21 cellular contexts compared by ENCODE assay signal in genomic region chr11:133698654-133699053, GRCh38.
"Had no signal": no experiment of that assay in that cellular context is flagged by ENCODE, and none has a peak within 500 bp of the region (broad histone marks: within the 10 kb centered on the region; RNA-seq: fewer than 3 reads in every experiment).

No MANE protein-coding gene starts in this region.

- ATAC-seq: HepG2, SK-N-SH treated with all-trans-retinoic acid at 6 μM for 48 hours had no signal

- H3K4me3 ChIP-seq: MG63, SJCRH30 had no signal

- H3K4me1 ChIP-seq: SJCRH30 had no signal

- H3K9me3 ChIP-seq: MG63, SJCRH30 had no signal

- H3K27me3 ChIP-seq: MG63, SJCRH30 had no signal

- H3K36me3 ChIP-seq: MG63, SJCRH30 had no signal

- DNase-seq: IMR-90, Karpas-422, KG1, MG63, NCI-H1092, NCI-H1105 treated with DMSO at 0.1 percent for 48 hours, NCI-H1417 treated with DMSO at 0.1 percent for 48 hours, NCI-H146, NCI-H1694 treated with DMSO at 0.1 percent for 48 hours, NCI-H1930, NCI-H2081, NCI-H2107, NCI-H2227 treated with DMSO at 0.1 percent for 48 hours, NCI-H524, NCI-H526 treated with DMSO at 0.1 percent for 48 hours, NCI-H748 treated with DMSO at 0.1 percent for 48 hours, RPMI8226, SHP77 treated with DMSO at 0.1 percent for 48 hours, SJCRH30 had no signal

- H3K27ac ChIP-seq: SJCRH30 had no signal
